Comparison of ENCODE assay signal across 8 cellular contexts in genomic region chr6:5471044-5471443, GRCh38.
A peak's percentile ranks its signal among the peaks of the same experiment; 100 is the strongest.
DNase-seq lines count a peak whose midpoint lies in the region; ATAC-seq lines count a peak whose summit lies in the region.

No MANE protein-coding gene starts in this region.

- H3K27me3 Mint-ChIP-seq in activated CD8-positive, alpha-beta T cell treated with anti-CD3 and anti-CD28 coated beads, Interleukin-2, amount 10 ng/mL, durations not matched to agents 7 days and 5 days (ENCODE audit: low read depth): no peaks in the 10 kb centered on the region

- H2BK15ac ChIP-seq in mesenchymal stem cell (ENCODE audit: low read depth, poor library complexity, severe bottlenecking): no peak overlapping the region

- H3K18ac ChIP-seq in mesenchymal stem cell (ENCODE audit: low read depth in 1 of 2, low read length in 2 of 2): no peak overlapping the region

- ATAC-seq in HG03442 (IDR thresholded peaks at IDR 0.05; ENCODE audit: unreplicated experiment): peak; percentile 53
- peak; percentile 85 for ATAC-seq in activated CD8-positive, alpha-beta T cell treated with anti-CD3 and anti-CD28 coated beads, Interleukin-2, amount 10 ng/mL, durations not matched to agents 7 days and 5 days

- H2AK5ac ChIP-seq in mesenchymal stem cell (ENCODE audit: low read length, severe bottlenecking): no peak overlapping the region

- no peak overlapping the region for H3K14ac ChIP-seq in mesenchymal stem cell (ENCODE audit: low read length in 2 of 2)

- H3K9me3 Mint-ChIP-seq in activated CD8-positive, alpha-beta T cell treated with anti-CD3 and anti-CD28 coated beads, Interleukin-2, amount 10 ng/mL, durations not matched to agents 7 days and 5 days (ENCODE audit: insufficient read depth): no peaks in the 10 kb centered on the region

- no peak overlapping the region for H3K27ac ChIP-seq in effector memory CD4-positive, alpha-beta T cell (ENCODE audit: insufficient read depth, low read length, poor library complexity, severe bottlenecking)
- H3K27ac ChIP-seq in mesenchymal stem cell (ENCODE audit: low read length, poor library complexity, severe bottlenecking): no peak overlapping the region

- CTCF ChIA-PET in activated CD8-positive, alpha-beta T cell treated with anti-CD3 and anti-CD28 coated beads, Interleukin-2, amount 10 ng/mL, durations not matched to agents 7 days and 5 days (lab: Charles Lee): interaction anchor here (0.6 to 2.2 kb wide), 50 partner anchors 10 to 1076 kb away, joined by 3 to 19 read pairs (median 4); no protein-coding TSS in a partner anchor

- DNase-seq in NCI-H1436 (lab: John Stamatoyannopoulos, UW) (peak; percentile 67), NCI-H1436 treated with DMSO at 0.1 percent for 48 hours (lab: John Stamatoyannopoulos, UW) (no peak), NCI-H748 (lab: John Stamatoyannopoulos, UW; ENCODE audit: unreplicated experiment) (peak; percentile 88), mesenchymal stem cell (peak; percentile 72)
- peak; percentile 75 for DNase-seq in activated CD8-positive, alpha-beta T cell treated with anti-CD3 and anti-CD28 coated beads, Interleukin-2, amount 10 ng/mL, durations not matched to agents 7 days and 5 days
- DNase-seq in effector memory CD4-positive, alpha-beta T cell: peak; percentile 11 to 25 (median 15)
- DNase-seq in stimulated activated CD8-positive, alpha-beta memory T cell treated with anti-CD3 and anti-CD28 coated beads, Interleukin-4, amount 100 ng/mL, for 24 hours (ENCODE audit: low read depth): peak; percentile 36

- no peak overlapping the region for H3K4me2 ChIP-seq in mesenchymal stem cell (ENCODE audit: low read length, poor library complexity, severe bottlenecking)

- no peaks in the 10 kb centered on the region for H3K36me3 ChIP-seq in effector memory CD4-positive, alpha-beta T cell (ENCODE audit: control insufficient read depth, insufficient read depth, low read length)
- H3K36me3 ChIP-seq in mesenchymal stem cell (ENCODE audit: control insufficient read depth in 1 of 2, insufficient read depth in 2 of 2, low read depth in 1 of 2, low read length in 2 of 2): no peaks in the 10 kb centered on the region

- H3K27me3 ChIP-seq in effector memory CD4-positive, alpha-beta T cell (replicated peaks; ENCODE audit: control insufficient read depth, insufficient read depth, low read length, poor library complexity, severe bottlenecking): no peaks in the 10 kb centered on the region
- H3K27me3 ChIP-seq in mesenchymal stem cell (ENCODE audit: control insufficient read depth in 1 of 2, insufficient read depth in 1 of 2, low read length in 2 of 2): no peaks in the 10 kb centered on the region

- no peak overlapping the region for H3K23ac ChIP-seq in mesenchymal stem cell (ENCODE audit: low read length in 2 of 2)

- H3K9ac ChIP-seq in mesenchymal stem cell (ENCODE audit: low read length): peak overlapping the region; percentile 82

- H2AFZ ChIP-seq in mesenchymal stem cell (ENCODE audit: low read depth, low read length): no peak overlapping the region

- no peak overlapping the region for H3K4me3 ChIP-seq in effector memory CD4-positive, alpha-beta T cell (ENCODE audit: insufficient read depth, low read depth, low read length, poor library complexity, severe bottlenecking)
- H3K4me3 ChIP-seq in mesenchymal stem cell (ENCODE audit: insufficient read depth in 1 of 2, low read depth in 1 of 2, low read length in 2 of 2): no peak overlapping the region

- 1% methylated on average over 7 of the region's 8 CpGs for WGBS in mesenchymal stem cell

- no peaks in the 10 kb centered on the region for H3K9me3 ChIP-seq in effector memory CD4-positive, alpha-beta T cell (ENCODE audit: control insufficient read depth, low read length)
- no peaks in the 10 kb centered on the region for H3K9me3 ChIP-seq in mesenchymal stem cell (ENCODE audit: control insufficient read depth, low read length)

- no peaks in the 10 kb centered on the region for H3K36me3 Mint-ChIP-seq in activated CD8-positive, alpha-beta T cell treated with anti-CD3 and anti-CD28 coated beads, Interleukin-2, amount 10 ng/mL, durations not matched to agents 7 days and 5 days (ENCODE audit: low read depth)

- POLR2A ChIA-PET in activated CD8-positive, alpha-beta T cell treated with anti-CD3 and anti-CD28 coated beads, Interleukin-2, amount 10 ng/mL, durations not matched to agents 7 days and 5 days (lab: Charles Lee): interaction anchor here (0.6 to 1.4 kb wide), 3 partner anchors 10 to 204 kb away, joined by 3 read pairs; no protein-coding TSS in a partner anchor

- no peak overlapping the region for H4K8ac ChIP-seq in mesenchymal stem cell (ENCODE audit: low read length)

- no peak overlapping the region for H2BK12ac ChIP-seq in mesenchymal stem cell (ENCODE audit: low read length in 2 of 2)

- no peak overlapping the region for H2BK120ac ChIP-seq in mesenchymal stem cell (ENCODE audit: low read depth, low read length)

- no peak overlapping the region for H3K4me3 Mint-ChIP-seq in activated CD8-positive, alpha-beta T cell treated with anti-CD3 and anti-CD28 coated beads, Interleukin-2, amount 10 ng/mL, durations not matched to agents 7 days and 5 days

- no peak overlapping the region for H4K91ac ChIP-seq in mesenchymal stem cell (ENCODE audit: low read length)

- H3K4ac ChIP-seq in mesenchymal stem cell (ENCODE audit: low read depth in 1 of 2, low read length in 2 of 2): no peak overlapping the region

- H3K79me1 ChIP-seq in mesenchymal stem cell (replicated peaks; ENCODE audit: low read length, poor library complexity, severe bottlenecking): peaks cover 4% of the 10 kb centered on the region

- no peaks in the 10 kb centered on the region for H3K4me1 ChIP-seq in effector memory CD4-positive, alpha-beta T cell (ENCODE audit: control insufficient read depth, insufficient read depth, low read length, poor library complexity, severe bottlenecking)
- peaks cover 13% of the 10 kb centered on the region for H3K4me1 ChIP-seq in mesenchymal stem cell (ENCODE audit: control insufficient read depth, insufficient read depth, low read depth, low read length)

- no peak overlapping the region for H3K27ac Mint-ChIP-seq in activated CD8-positive, alpha-beta T cell treated with anti-CD3 and anti-CD28 coated beads, Interleukin-2, amount 10 ng/mL, durations not matched to agents 7 days and 5 days

- H3K4me1 Mint-ChIP-seq in activated CD8-positive, alpha-beta T cell treated with anti-CD3 and anti-CD28 coated beads, Interleukin-2, amount 10 ng/mL, durations not matched to agents 7 days and 5 days (ENCODE audit: low read depth): no peaks in the 10 kb centered on the region

- no peak overlapping the region for H2BK5ac ChIP-seq in mesenchymal stem cell (ENCODE audit: low read depth, low read length, poor library complexity, severe bottlenecking)
